Comparison of ENCODE assay signal across 8 cellular contexts in genomic region chr7:73738220-73738611, GRCh38. TPM values are rescaled to one million over a fixed set of nuclear protein-coding genes. Genes with fewer than 3 reads are reported as not detected.
DNase-seq lines count a peak whose midpoint lies in the region; ATAC-seq, FAIRE-seq and TF ChIP-seq lines count a peak whose summit lies in the region.

No MANE protein-coding gene starts in this region.

- no peak for TF ChIP-seq POLR2A in HepG2 (IDR thresholded peaks at IDR 0.05; ENCODE audit: insufficient read depth in 1 of 2, low read depth in 2 of 2, low read length in 2 of 2)

- 1% methylated on average over 16 of the region's 24 CpGs for WGBS in HepG2 (ENCODE audit: low lambda C conversion rate)

- peak overlapping the region; percentile 73 for H3K9ac ChIP-seq in HepG2 (ENCODE audit: insufficient read depth, low read depth, low read length)

- POLR2A ChIA-PET in HepG2 (lab: Yijun Ruan, JAX): interaction anchor here (0.6 to 1.7 kb wide), 10 partner anchors 10 to 270 kb away, joined by 3 to 6 read pairs (median 4); partner anchors contain the start of gene MLXIPL

- H3K36me3 Mint-ChIP-seq in dendritic cell treated with granulocyte-macrophage colony-stimulating factor and Interleukin-4, amounts not matched to agents 40 ng/mL and 50 ng/mL, for 4 days (ENCODE audit: low read depth): peaks cover 38% of the 10 kb centered on the region

- peak overlapping the region; percentile 96 for H3K27ac Mint-ChIP-seq in dendritic cell treated with granulocyte-macrophage colony-stimulating factor and Interleukin-4, amounts not matched to agents 40 ng/mL and 50 ng/mL, for 4 days

- H3K4me3 Mint-ChIP-seq in dendritic cell treated with granulocyte-macrophage colony-stimulating factor and Interleukin-4, amounts not matched to agents 40 ng/mL and 50 ng/mL, for 4 days: peak overlapping the region; percentile 97

- TF ChIP-seq EP300 in HepG2 (IDR thresholded peaks at IDR 0.05; ENCODE audit: low read depth in 2 of 2, low read length in 2 of 2) (no peak), HepG2 (CRISPR knock-in tag; IDR thresholded peaks at IDR 0.05; ENCODE audit: borderline replicate concordance) (no peak)

- CTCF ChIA-PET in HepG2 (lab: Yijun Ruan, JAX; ENCODE audit: low intra/inter-chr PET ratio, low total read pairs): no interaction called here

- no peaks in the 10 kb centered on the region for H3K9me3 ChIP-seq in HepG2 (ENCODE audit: low read length)

- H3K4me2 ChIP-seq in HepG2 (ENCODE audit: low read depth, low read length): peak overlapping the region; percentile 91

- TSS peak; percentile 60 for BruUV-seq in HepG2 (replicated peaks; lab: Mats Ljungman, UMichigan)

- intact Hi-C loops in dendritic cell treated with granulocyte-macrophage colony-stimulating factor and Interleukin-4, amounts not matched to agents 40 ng/mL and 50 ng/mL, for 4 days (cut with micrococcal nuclease): loop anchor here (2.0 to 5.0 kb wide), 2 partner anchors 55 to 344 kb away; partner anchors contain the start of genes BUD23, DNAJC30 and LIMK1
- intact Hi-C loops in HepG2 (cut with micrococcal nuclease; ENCODE audit: unreplicated experiment): no loop called here

- H3K4me1 ChIP-seq in HepG2 (ENCODE audit: insufficient read depth, low read length): peaks cover 38% of the 10 kb centered on the region

- H3K79me2 ChIP-seq in HepG2 (ENCODE audit: insufficient read depth, low read length): no peaks in the 10 kb centered on the region

- DNase-seq in C1 segment of cervical spinal cord (lab: John Stamatoyannopoulos, UW): peak in 9 of 14 donors; percentile 15 to 60 (median 48)
- DNase-seq in NCI-H1105 (lab: John Stamatoyannopoulos, UW): peak; percentile 49
- peak; percentile 57 to 62 for DNase-seq in activated CD4-positive, alpha-beta T cell treated with anti-CD3 and anti-CD28 coated beads, Interleukin-2, amount 50 U/mL, for 4 hours
- DNase-seq in HepG2 (ENCODE audit: low spot score): no peak
- DNase-seq in stimulated activated CD4-positive, alpha-beta T cell treated with anti-CD3 and anti-CD28 coated beads, Interleukin-4, amount 100 ng/mL, for 24 hours: peak; percentile 65

- H3K27me3 ChIP-seq in HepG2 (ENCODE audit: control insufficient read depth in 1 of 2, insufficient read depth in 2 of 2, low read length in 2 of 2): no peaks in the 10 kb centered on the region

- peaks cover 0 to 9% of the 10 kb centered on the region in 2 experiments; a peak in 1 of 5 replicates for H3K36me3 ChIP-seq in HepG2 (replicated peaks in 1 of 2; ENCODE audit: control insufficient read depth in 1 of 2, insufficient read depth in 2 of 2, low read length in 2 of 2)

- peak overlapping the region; percentile 74 for H3K27ac ChIP-seq in HepG2 (ENCODE audit: extremely low read length, insufficient read depth, low read length)

- in situ Hi-C loops in HepG2 (cut with HindIII; ENCODE audit: extremely low pct_ligation_motif_present, low pct_unique_long_range_greater_than_20kb): no loop called here

- FAIRE-seq in HepG2 (lab: Jason Lieb, UNC): no peak

- peaks cover 39% of the 10 kb centered on the region for H3K4me1 Mint-ChIP-seq in dendritic cell treated with granulocyte-macrophage colony-stimulating factor and Interleukin-4, amounts not matched to agents 40 ng/mL and 50 ng/mL, for 4 days (ENCODE audit: low read depth)

- no peak for TF ChIP-seq RAD21 in HepG2 (CRISPR knock-in tag; IDR thresholded peaks at IDR 0.05)

- no peak for TF ChIP-seq CTCF in HepG2 (CRISPR knock-in tag; IDR thresholded peaks at IDR 0.05)

- H2AFZ ChIP-seq in HepG2 (ENCODE audit: low read length): no peak overlapping the region

- ATAC-seq in GM19452 (IDR thresholded peaks at IDR 0.05; ENCODE audit: unreplicated experiment) (peak; percentile 18), HepG2 (peak; percentile 2), HG02623 (IDR thresholded peaks at IDR 0.05; ENCODE audit: unreplicated experiment) (no peak)

- H4K20me1 ChIP-seq in HepG2 (ENCODE audit: insufficient read depth, low read length): no peaks in the 10 kb centered on the region

- H3K4me3 ChIP-seq in HepG2 (replicated peaks in 1 of 3; ENCODE audit: insufficient read depth in 1 of 3, low read depth in 2 of 3, low read length in 3 of 3): peak overlapping the region; percentile 77 to 97 (median 92)

- H3K27me3 Mint-ChIP-seq in dendritic cell treated with granulocyte-macrophage colony-stimulating factor and Interleukin-4, amounts not matched to agents 40 ng/mL and 50 ng/mL, for 4 days: peaks cover 34% of the 10 kb centered on the region

- H3K9me3 Mint-ChIP-seq in dendritic cell treated with granulocyte-macrophage colony-stimulating factor and Interleukin-4, amounts not matched to agents 40 ng/mL and 50 ng/mL, for 4 days: peaks cover 13% of the 10 kb centered on the region

RNA-seq across cellular contexts. Expression of gene ABHD11, which starts 0.4 kb away (rescaled TPM):
- 6.4 and 7.0 TPM in 2 replicates for total RNA-seq in HepG2 (2016; rRNA removed; fragmentation: Illumina TruSeq; extraction: Trizol)
- total RNA-seq in HepG2 (2016; cell fraction: cytosol; rRNA removed; fragmentation: Illumina TruSeq; extraction: Trizol; ENCODE audit: low read depth): 2.5 and 2.8 TPM in 2 replicates
- 6.2 and 6.4 TPM in 2 replicates for total RNA-seq in HepG2 (2016; cell fraction: insoluble cytoplasmic fraction; rRNA removed; fragmentation: Illumina TruSeq; extraction: Trizol)
- total RNA-seq in HepG2 (2016; cell fraction: membrane; rRNA removed; fragmentation: Illumina TruSeq; extraction: Trizol): 3.3 and 3.6 TPM in 2 replicates
- total RNA-seq in HepG2 (2016; cell fraction: nucleus; rRNA removed; fragmentation: Illumina TruSeq; extraction: Trizol): 4.1 and 4.7 TPM in 2 replicates
- 7.1 and 8.1 TPM in 2 replicates for polyA plus RNA-seq in HepG2 (2011; rRNA removed)
- polyA plus RNA-seq in HepG2 (2011; cell fraction: cytosol; rRNA removed): 3.7 and 7.1 TPM in 2 replicates
- 10.5 and 11.1 TPM in 2 replicates for polyA plus RNA-seq in HepG2 (2011; cell fraction: nucleus; rRNA removed)
- polyA plus RNA-seq in HepG2 (2012): 2.0 and 3.1 TPM in 2 replicates
- 1.7 and 1.9 TPM in 2 replicates for polyA plus RNA-seq in HepG2 (2016; cell fraction: cytosol; fragmentation: Illumina TruSeq; extraction: Trizol; ENCODE audit: low read depth)
- polyA plus RNA-seq in HepG2 (2016; cell fraction: insoluble cytoplasmic fraction; fragmentation: Illumina TruSeq; extraction: Trizol; ENCODE audit: low read depth): 7.3 and 7.9 TPM in 2 replicates
- polyA plus RNA-seq in HepG2 (2016; cell fraction: membrane; fragmentation: Illumina TruSeq; extraction: Trizol; ENCODE audit: low read depth): 1.8 and 2.3 TPM in 2 replicates
- 8.1 and 14.0 TPM in 2 replicates for polyA plus RNA-seq in HepG2 (2016; cell fraction: nucleus; fragmentation: Illumina TruSeq; extraction: Trizol; ENCODE audit: insufficient read depth, low read depth)
- 8.6 and 26.6 TPM in 2 replicates for polyA minus RNA-seq in HepG2 (2011; rRNA and poly(A)+ RNA removed; ENCODE audit: low replicate concordance)
- polyA minus RNA-seq in HepG2 (2011; cell fraction: cytosol; rRNA and poly(A)+ RNA removed): 0.89 and 2.6 TPM in 2 replicates
- polyA minus RNA-seq in HepG2 (2011; cell fraction: nucleus; rRNA and poly(A)+ RNA removed): 6.2 and 11.3 TPM in 2 replicates

RNA-seq across cellular contexts. Expression of gene STX1A, which starts 18.7 kb away (rescaled TPM):
- total RNA-seq in HepG2 (2016; rRNA removed; fragmentation: Illumina TruSeq; extraction: Trizol): 2.9 and 6.1 TPM in 2 replicates
- 1.3 and 1.8 TPM in 2 replicates for total RNA-seq in HepG2 (2016; cell fraction: cytosol; rRNA removed; fragmentation: Illumina TruSeq; extraction: Trizol; ENCODE audit: low read depth)
- total RNA-seq in HepG2 (2016; cell fraction: insoluble cytoplasmic fraction; rRNA removed; fragmentation: Illumina TruSeq; extraction: Trizol): 3.3 and 5.7 TPM in 2 replicates
- total RNA-seq in HepG2 (2016; cell fraction: membrane; rRNA removed; fragmentation: Illumina TruSeq; extraction: Trizol): 2.4 and 4.1 TPM in 2 replicates
- total RNA-seq in HepG2 (2016; cell fraction: nucleus; rRNA removed; fragmentation: Illumina TruSeq; extraction: Trizol): 6.6 and 10.3 TPM in 2 replicates
- polyA plus RNA-seq in HepG2 (2011; rRNA removed): 12.2 and 14.8 TPM in 2 replicates
- 5.3 and 6.0 TPM in 2 replicates for polyA plus RNA-seq in HepG2 (2011; cell fraction: cytosol; rRNA removed)
- polyA plus RNA-seq in HepG2 (2011; cell fraction: nucleus; rRNA removed): 75.2 and 75.4 TPM in 2 replicates
- 8.5 and 18.8 TPM in 2 replicates for polyA plus RNA-seq in HepG2 (2012)
- 0.94 and 1.4 TPM in 2 replicates for polyA plus RNA-seq in HepG2 (2016; cell fraction: cytosol; fragmentation: Illumina TruSeq; extraction: Trizol; ENCODE audit: low read depth)
- 3.1 and 4.5 TPM in 2 replicates for polyA plus RNA-seq in HepG2 (2016; cell fraction: insoluble cytoplasmic fraction; fragmentation: Illumina TruSeq; extraction: Trizol; ENCODE audit: low read depth)
- polyA plus RNA-seq in HepG2 (2016; cell fraction: membrane; fragmentation: Illumina TruSeq; extraction: Trizol; ENCODE audit: low read depth): 2.3 and 2.5 TPM in 2 replicates
- polyA plus RNA-seq in HepG2 (2016; cell fraction: nucleus; fragmentation: Illumina TruSeq; extraction: Trizol; ENCODE audit: insufficient read depth, low read depth): 26.8 and 37.4 TPM in 2 replicates
- polyA minus RNA-seq in HepG2 (2011; rRNA and poly(A)+ RNA removed; ENCODE audit: low replicate concordance): 5.2 and 10.7 TPM in 2 replicates
- 1.7 and 3.1 TPM in 2 replicates for polyA minus RNA-seq in HepG2 (2011; cell fraction: cytosol; rRNA and poly(A)+ RNA removed)
- 12.8 and 13.4 TPM in 2 replicates for polyA minus RNA-seq in HepG2 (2011; cell fraction: nucleus; rRNA and poly(A)+ RNA removed)

RNA-seq across cellular contexts. Expression of gene CLDN3, which starts 31.9 kb away (rescaled TPM):
- total RNA-seq in HepG2 (2016; rRNA removed; fragmentation: Illumina TruSeq; extraction: Trizol): 0.31 TPM in 1 of 2 replicates, not detected in the other
- total RNA-seq in HepG2 (2016; cell fraction: cytosol; rRNA removed; fragmentation: Illumina TruSeq; extraction: Trizol; ENCODE audit: low read depth): 0.40 TPM in 1 of 2 replicates, not detected in the other
- total RNA-seq in HepG2 (2016; cell fraction: insoluble cytoplasmic fraction; rRNA removed; fragmentation: Illumina TruSeq; extraction: Trizol): 0.32 TPM in 1 of 2 replicates, not detected in the other
- 0.19 TPM in 1 of 2 replicates, not detected in the other for total RNA-seq in HepG2 (2016; cell fraction: membrane; rRNA removed; fragmentation: Illumina TruSeq; extraction: Trizol)
- 0.40 and 0.50 TPM in 2 replicates for total RNA-seq in HepG2 (2016; cell fraction: nucleus; rRNA removed; fragmentation: Illumina TruSeq; extraction: Trizol)
- 0.51 and 0.59 TPM in 2 replicates for polyA plus RNA-seq in HepG2 (2011; rRNA removed)
- polyA plus RNA-seq in HepG2 (2011; cell fraction: cytosol; rRNA removed): 0.59 and 1.2 TPM in 2 replicates
- polyA plus RNA-seq in HepG2 (2011; cell fraction: nucleus; rRNA removed): 0.71 and 1.2 TPM in 2 replicates
- polyA plus RNA-seq in HepG2 (2012): 1.0 and 1.2 TPM in 2 replicates
- polyA plus RNA-seq in HepG2 (2016; cell fraction: cytosol; fragmentation: Illumina TruSeq; extraction: Trizol; ENCODE audit: low read depth): 0.24 and 0.34 TPM in 2 replicates
- 0.24 and 0.32 TPM in 2 replicates for polyA plus RNA-seq in HepG2 (2016; cell fraction: insoluble cytoplasmic fraction; fragmentation: Illumina TruSeq; extraction: Trizol; ENCODE audit: low read depth)
- 0.38 and 0.39 TPM in 2 replicates for polyA plus RNA-seq in HepG2 (2016; cell fraction: membrane; fragmentation: Illumina TruSeq; extraction: Trizol; ENCODE audit: low read depth)
- polyA plus RNA-seq in HepG2 (2016; cell fraction: nucleus; fragmentation: Illumina TruSeq; extraction: Trizol; ENCODE audit: insufficient read depth, low read depth): 0.49 and 1.4 TPM in 2 replicates
- polyA minus RNA-seq in HepG2 (2011; rRNA and poly(A)+ RNA removed; ENCODE audit: low replicate concordance): 0.26 and 0.98 TPM in 2 replicates
- polyA minus RNA-seq in HepG2 (2011; cell fraction: cytosol; rRNA and poly(A)+ RNA removed): 0.49 and 1.1 TPM in 2 replicates
- not detected in 2 replicates for polyA minus RNA-seq in HepG2 (2011; cell fraction: nucleus; rRNA and poly(A)+ RNA removed)

RNA-seq across cellular contexts. Expression of gene BUD23, which starts 54.8 kb away (rescaled TPM):
- total RNA-seq in HepG2 (2016; rRNA removed; fragmentation: Illumina TruSeq; extraction: Trizol): 37.5 and 47.5 TPM in 2 replicates
- total RNA-seq in HepG2 (2016; cell fraction: cytosol; rRNA removed; fragmentation: Illumina TruSeq; extraction: Trizol; ENCODE audit: low read depth): 25.0 and 27.0 TPM in 2 replicates
- 37.7 and 52.7 TPM in 2 replicates for total RNA-seq in HepG2 (2016; cell fraction: insoluble cytoplasmic fraction; rRNA removed; fragmentation: Illumina TruSeq; extraction: Trizol)
- total RNA-seq in HepG2 (2016; cell fraction: membrane; rRNA removed; fragmentation: Illumina TruSeq; extraction: Trizol): 22.7 and 27.6 TPM in 2 replicates
- 36.5 and 38.0 TPM in 2 replicates for total RNA-seq in HepG2 (2016; cell fraction: nucleus; rRNA removed; fragmentation: Illumina TruSeq; extraction: Trizol)
- polyA plus RNA-seq in HepG2 (2011; rRNA removed): 50.3 and 54.5 TPM in 2 replicates
- 57.5 and 59.3 TPM in 2 replicates for polyA plus RNA-seq in HepG2 (2011; cell fraction: cytosol; rRNA removed)
- 61.1 and 71.4 TPM in 2 replicates for polyA plus RNA-seq in HepG2 (2011; cell fraction: nucleus; rRNA removed)
- 39.8 and 49.3 TPM in 2 replicates for polyA plus RNA-seq in HepG2 (2012)
- 23.2 and 24.2 TPM in 2 replicates for polyA plus RNA-seq in HepG2 (2016; cell fraction: cytosol; fragmentation: Illumina TruSeq; extraction: Trizol; ENCODE audit: low read depth)
- polyA plus RNA-seq in HepG2 (2016; cell fraction: insoluble cytoplasmic fraction; fragmentation: Illumina TruSeq; extraction: Trizol; ENCODE audit: low read depth): 54.9 and 56.3 TPM in 2 replicates
- 27.2 and 30.8 TPM in 2 replicates for polyA plus RNA-seq in HepG2 (2016; cell fraction: membrane; fragmentation: Illumina TruSeq; extraction: Trizol; ENCODE audit: low read depth)
- 97.8 and 98.1 TPM in 2 replicates for polyA plus RNA-seq in HepG2 (2016; cell fraction: nucleus; fragmentation: Illumina TruSeq; extraction: Trizol; ENCODE audit: insufficient read depth, low read depth)
- 20.0 and 77.8 TPM in 2 replicates for polyA minus RNA-seq in HepG2 (2011; rRNA and poly(A)+ RNA removed; ENCODE audit: low replicate concordance)
- polyA minus RNA-seq in HepG2 (2011; cell fraction: cytosol; rRNA and poly(A)+ RNA removed): 9.4 and 16.6 TPM in 2 replicates
- 14.7 and 15.2 TPM in 2 replicates for polyA minus RNA-seq in HepG2 (2011; cell fraction: nucleus; rRNA and poly(A)+ RNA removed)

RNA-seq across cellular contexts. Expression of gene DNAJC30, which starts 55.0 kb away (rescaled TPM):
- total RNA-seq in HepG2 (2016; rRNA removed; fragmentation: Illumina TruSeq; extraction: Trizol): 3.0 and 3.3 TPM in 2 replicates
- 1.3 TPM in 2 replicates for total RNA-seq in HepG2 (2016; cell fraction: cytosol; rRNA removed; fragmentation: Illumina TruSeq; extraction: Trizol; ENCODE audit: low read depth)
- total RNA-seq in HepG2 (2016; cell fraction: insoluble cytoplasmic fraction; rRNA removed; fragmentation: Illumina TruSeq; extraction: Trizol): 2.7 and 3.2 TPM in 2 replicates
- 2.5 and 2.7 TPM in 2 replicates for total RNA-seq in HepG2 (2016; cell fraction: membrane; rRNA removed; fragmentation: Illumina TruSeq; extraction: Trizol)
- 2.6 and 2.8 TPM in 2 replicates for total RNA-seq in HepG2 (2016; cell fraction: nucleus; rRNA removed; fragmentation: Illumina TruSeq; extraction: Trizol)
- polyA plus RNA-seq in HepG2 (2011; rRNA removed): 3.5 and 3.8 TPM in 2 replicates
- 3.7 and 5.6 TPM in 2 replicates for polyA plus RNA-seq in HepG2 (2011; cell fraction: cytosol; rRNA removed)
- 3.5 and 4.4 TPM in 2 replicates for polyA plus RNA-seq in HepG2 (2011; cell fraction: nucleus; rRNA removed)
- polyA plus RNA-seq in HepG2 (2012): 2.0 and 4.5 TPM in 2 replicates
- 1.9 and 2.1 TPM in 2 replicates for polyA plus RNA-seq in HepG2 (2016; cell fraction: cytosol; fragmentation: Illumina TruSeq; extraction: Trizol; ENCODE audit: low read depth)
- 7.7 and 7.8 TPM in 2 replicates for polyA plus RNA-seq in HepG2 (2016; cell fraction: insoluble cytoplasmic fraction; fragmentation: Illumina TruSeq; extraction: Trizol; ENCODE audit: low read depth)
- polyA plus RNA-seq in HepG2 (2016; cell fraction: membrane; fragmentation: Illumina TruSeq; extraction: Trizol; ENCODE audit: low read depth): 3.1 and 3.6 TPM in 2 replicates
- 5.6 and 6.4 TPM in 2 replicates for polyA plus RNA-seq in HepG2 (2016; cell fraction: nucleus; fragmentation: Illumina TruSeq; extraction: Trizol; ENCODE audit: insufficient read depth, low read depth)
- 8.4 and 10.1 TPM in 2 replicates for polyA minus RNA-seq in HepG2 (2011; rRNA and poly(A)+ RNA removed; ENCODE audit: low replicate concordance)
- 2.0 and 3.3 TPM in 2 replicates for polyA minus RNA-seq in HepG2 (2011; cell fraction: cytosol; rRNA and poly(A)+ RNA removed)
- polyA minus RNA-seq in HepG2 (2011; cell fraction: nucleus; rRNA and poly(A)+ RNA removed): 7.7 and 9.3 TPM in 2 replicates
